Comparison of ENCODE assay signal across 9 cellular contexts in genomic region chr15:100114100-100114499, GRCh38.
DNase-seq lines count a peak whose midpoint lies in the region; ATAC-seq and TF ChIP-seq lines count a peak whose summit lies in the region.
"Had no signal": no experiment of that assay in that cellular context is flagged by ENCODE, and none has a peak within 500 bp of the region (broad histone marks: within the 10 kb centered on the region; RNA-seq: fewer than 3 reads in every experiment).

No MANE protein-coding gene starts in this region.

- no peak for TF ChIP-seq CTCF in thoracic aorta (IDR thresholded peaks at IDR 0.05)

- DNase-seq in NCI-H2029 (lab: John Stamatoyannopoulos, UW) = peak; percentile 13
- DNase-seq in NCI-H2029 treated with DMSO at 0.1 percent for 48 hours (lab: John Stamatoyannopoulos, UW) = no peak
- DNase-seq in lung microvascular endothelial cell (ENCODE audit: low read depth in 2 of 2) = peak; percentile 80 to 86
- DNase-seq in thoracic aorta (ENCODE audit: low spot score) = peak; percentile 54
- DNase-seq in NCI-H2081 treated with DMSO at 0.1 percent for 48 hours (lab: John Stamatoyannopoulos, UW) = no peak

- peaks cover 42 to 62% of the 10 kb centered on the region in 2 donors for H3K4me1 ChIP-seq in thoracic aorta (ENCODE audit: control insufficient read depth in 1 of 2, low read depth in 2 of 2)

- peak overlapping the region; percentile 73 for H3K4me3 ChIP-seq in thoracic aorta
- H3K4me3 ChIP-seq: A549 had no signal

- peak; percentile 82 for ATAC-seq in thoracic aorta (ENCODE audit: insufficient number of reproducible peaks, low FRiP score, low read depth)
- ATAC-seq in HG02973 (IDR thresholded peaks at IDR 0.05; ENCODE audit: unreplicated experiment) = no peak
- ATAC-seq in GM19023 (IDR thresholded peaks at IDR 0.05; ENCODE audit: unreplicated experiment) = no peak
- ATAC-seq: A549 had no signal

- no peaks in the 10 kb centered on the region for H3K36me3 ChIP-seq in thoracic aorta

- H3K9me3 ChIP-seq in thoracic aorta = no peaks in the 10 kb centered on the region
- H3K9me3 ChIP-seq: A549 had no signal

- no peaks in the 10 kb centered on the region for H3K27me3 ChIP-seq in thoracic aorta (replicated peaks; ENCODE audit: insufficient read depth)

- H3K27ac ChIP-seq in cingulate gyrus (ENCODE audit: low read depth, low read length) (peak overlapping the region; percentile 84), thoracic aorta (peak overlapping the region; percentile 98 to 99)
- H3K27ac ChIP-seq: A549 had no signal

Comparison
In these comparisons a context has a peak if more than half of its experiments do, and no peak if none do; other contexts are left out.
1. DNase-seq: peak in NCI-H2029 (single experiment), lung microvascular endothelial cell (2 of 2) and thoracic aorta (single experiment); none in NCI-H2029 treated with DMSO at 0.1 percent for 48 hours (single experiment) and NCI-H2081 treated with DMSO at 0.1 percent for 48 hours (single experiment).